Comparison of ENCODE assay signal across 8 cellular contexts in genomic region chr3:98593046-98593936, GRCh38. TPM values are rescaled to one million over a fixed set of nuclear protein-coding genes. Genes with fewer than 3 reads are reported as not detected.
A peak's percentile ranks its signal among the peaks of the same experiment; 100 is the strongest.
DNase-seq lines count a peak whose midpoint lies in the region; ATAC-seq, FAIRE-seq and TF ChIP-seq lines count a peak whose summit lies in the region.

TSS of gene CPOX (minus strand) at chr3:98593611. CDS start at chr3:98593504, 107 bp downstream.

- H3K27ac ChIP-seq in adrenal gland (peak within 1 kb of the TSS; percentile 16 to 88 (median 58)), heart left ventricle (peak within 1 kb of the TSS; percentile 51 to 90 (median 86)), upper lobe of left lung (peak within 1 kb of the TSS; percentile 61 to 92 (median 78))

- ATAC-seq in HG02678 (IDR thresholded peaks at IDR 0.05; ENCODE audit: unreplicated experiment) (peak; percentile 92), T-cell (replicated peaks in 1 of 4) (peak; percentile 95 to 98 (median 96)), heart left ventricle (peak; percentile 96 to 99 (median 98)), upper lobe of left lung (ENCODE audit: low FRiP score in 2 of 2) (peak; percentile 96 to 99)

- no peak for TF ChIP-seq EP300 in upper lobe of left lung (IDR thresholded peaks at IDR 0.05)

- H3K36me3 Mint-ChIP-seq in T-cell: peaks cover 20% of the 10 kb centered on the region

- H3K4me3 Mint-ChIP-seq in T-cell: peak within 1 kb of the TSS; percentile 93 to 96 (median 93)

- H3K27me3 Mint-ChIP-seq in T-cell: no peaks in the 10 kb centered on the region

- no peaks in the 10 kb centered on the region for H3K9me3 Mint-ChIP-seq in T-cell

- CTCF ChIA-PET in T-cell (lab: Charles Lee): interaction anchor here (0.6 to 2.2 kb wide), 6 partner anchors 8 to 829 kb away, joined by 3 to 15 read pairs (median 4); partner anchors contain the start of genes ARL6 (in 1 of the 2) and CLDND1 (in 1 of the 2)

- peaks cover 0 to 18% of the 10 kb centered on the region in 2 donors for H3K36me3 ChIP-seq in adrenal gland (replicated peaks in 1 of 2)
- peaks cover 0 to 30% (median 24%) of the 10 kb centered on the region in 9 donors for H3K36me3 ChIP-seq in heart left ventricle
- peaks cover 0 to 17% (median 4%) of the 10 kb centered on the region in 4 donors for H3K36me3 ChIP-seq in upper lobe of left lung

- H3K4me1 ChIP-seq in adrenal gland (replicated peaks in 1 of 2) (peaks cover 13 to 32% of the 10 kb centered on the region in 2 donors), heart left ventricle (peaks cover 4 to 43% (median 14%) of the 10 kb centered on the region in 12 donors), upper lobe of left lung (peaks cover 13 to 25% (median 14%) of the 10 kb centered on the region in 4 donors)

- whole genome bisulfite sequencing in adrenal gland, 4 donors: 0 to 1% (median 0%) methylated on average over 12 to 84 of the region's 84 CpGs
- 0 to 1% (median 0%) methylated on average over 33 to 84 of the region's 84 CpGs for WGBS in heart left ventricle, 4 donors
- WGBS in upper lobe of left lung, 2 donors: 0% methylated on average over 36 to 43 of the region's 84 CpGs

- no peaks in the 10 kb centered on the region for H3K27me3 ChIP-seq in adrenal gland
- no peaks in the 10 kb centered on the region for H3K27me3 ChIP-seq in heart left ventricle
- H3K27me3 ChIP-seq in upper lobe of left lung: no peaks in the 10 kb centered on the region

- H3K4me3 ChIP-seq in adrenal gland: peak within 1 kb of the TSS; percentile 46 to 91 (median 60)
- H3K4me3 ChIP-seq in heart left ventricle: peak within 1 kb of the TSS; percentile 67 to 93 (median 80)
- H3K4me3 ChIP-seq in upper lobe of left lung: peak within 1 kb of the TSS; percentile 71 to 98 (median 94)

- peaks cover 32 to 43% (median 38%) of the 10 kb centered on the region in 3 donors for H3K4me1 Mint-ChIP-seq in T-cell

- peak within 1 kb of the TSS; percentile 93 to 95 for H3K27ac Mint-ChIP-seq in T-cell

- intact Hi-C loops in adrenal gland (cut with DNase I) (no loop called here), heart left ventricle (cut with DNase I) (loop anchor here in 9 of 10 donors (2.0 to 10.0 kb wide), 6 partner anchors 68 to 404 kb away; partner anchors contain the start of gene CLDND1 (in 8 of the 9)), posterior vena cava (cut with DNase I) (loop anchor here (10.0 kb wide), 2 partner anchors 202 to 402 kb away; no protein-coding TSS in a partner anchor)

- peak; percentile 73 for TF ChIP-seq POLR2A in GM12891 (IDR thresholded peaks at IDR 0.05; ENCODE audit: low read depth, low read length)
- TF ChIP-seq POLR2A in adrenal gland (IDR thresholded peaks at IDR 0.05): peak in 1 of 2 donors; percentile 42
- peak in 1 of 2 donors; percentile 51 for TF ChIP-seq POLR2A in heart left ventricle (IDR thresholded peaks at IDR 0.05)
- TF ChIP-seq POLR2A in upper lobe of left lung (IDR thresholded peaks at IDR 0.05): peak in 1 of 4 donors; percentile 69

- no peak for TF ChIP-seq CTCF in adrenal gland (IDR thresholded peaks at IDR 0.05)
- no peak for TF ChIP-seq CTCF in heart left ventricle (IDR thresholded peaks at IDR 0.05)
- peak in 1 of 6 experiments; percentile 2 for TF ChIP-seq CTCF in upper lobe of left lung (IDR thresholded peaks at IDR 0.05)

- DNase-seq in GM12891 (ENCODE audit: insufficient read length, low spot score): peak; percentile 76
- peak; percentile 81 for DNase-seq in NCI-H1105 treated with DMSO at 0.1 percent for 48 hours (lab: John Stamatoyannopoulos, UW)
- DNase-seq in T-cell: peak; percentile 59 to 84 (median 75)
- peak; percentile 89 to 94 (median 91) for DNase-seq in adrenal gland
- DNase-seq in heart left ventricle: peak; percentile 88 to 94 (median 91)
- DNase-seq in posterior vena cava (ENCODE audit: low spot score): peak; percentile 97
- DNase-seq in upper lobe of left lung: peak; percentile 90 to 96

- POLR2A ChIA-PET in T-cell (lab: Charles Lee): interaction anchor here (0.8 to 1.0 kb wide), 2 partner anchors 30 to 70 kb away, joined by 3 to 9 read pairs; partner anchors contain the start of gene CLDND1 (in 1 of the 2)

- H3K9me3 ChIP-seq in adrenal gland (replicated peaks in 1 of 3) (no peaks in the 10 kb centered on the region), heart left ventricle (no peaks in the 10 kb centered on the region), upper lobe of left lung (no peaks in the 10 kb centered on the region)

- peak; percentile 98 for FAIRE-seq in GM12891 (lab: Jason Lieb, UNC)

TF ChIP-seq in GM12891, 5 proteins besides CTCF, POLR2A, EP300 and RAD21:
- peak; percentile 79 for TF ChIP-seq TAF1 (IDR thresholded peaks at IDR 0.05; ENCODE audit: low read depth, low read length)
- TF ChIP-seq POLR2AphosphoS5 (IDR thresholded peaks at IDR 0.05; ENCODE audit: low read depth, low read length): peak; percentile 78
- TF ChIP-seq SPI1 (IDR thresholded peaks at IDR 0.05; ENCODE audit: low read depth, low read length): no peak

RNA-seq across cellular contexts. Expression of gene CPOX, which starts in this region (rescaled TPM):
- polyA plus RNA-seq in GM12891 (2012; ENCODE audit: low read depth, missing spikeins): 71.3 TPM
- total RNA-seq in T-cell: 10 to 100 TPM; 13.9 to 47.6 (median 44.6) TPM
- total RNA-seq in adrenal gland: 10 to 100 TPM; 11.0 to 59.8 (median 23.4) TPM
- 10 to 100 TPM in 2 of 3 donors, 1 to 10 TPM in 1; 9.0 to 15.6 (median 14.3) TPM for polyA plus RNA-seq in adrenal gland
- 10 to 100 TPM in 7 of 9 donors, 1 to 10 TPM in 2; 7.7 to 13.6 (median 12.4) TPM for total RNA-seq in heart left ventricle
- 10 to 100 TPM in 1 of 2 donors, 1 to 10 TPM in 1; 8.2 to 13.1 TPM for polyA plus RNA-seq in heart left ventricle
- 10 to 100 TPM; 12.2 to 12.7 TPM for total RNA-seq in posterior vena cava
- 10 to 100 TPM; 13.4 to 44.0 (median 23.6) TPM for total RNA-seq in upper lobe of left lung

Comparison
In these comparisons a context has a peak if more than half of its experiments do, and no peak if none do; other contexts are left out.
1. Peak in every context shown above with its lines: DNase-seq, ATAC-seq, H3K4me3 ChIP-seq and H3K27ac ChIP-seq.
2. intact Hi-C loops: an anchor here in heart left ventricle (2.0 to 10.0 kb wide) and posterior vena cava (10.0 kb wide); none called in adrenal gland.